25 cellular contexts compared by ENCODE assay signal in genomic region chr22:25704701-25705100, GRCh38. TPM values are rescaled to one million over a fixed set of nuclear protein-coding genes. Genes with fewer than 3 reads are reported as not detected.
DNase-seq lines count a peak whose midpoint lies in the region; ATAC-seq and TF ChIP-seq lines count a peak whose summit lies in the region.
"Had no signal": no experiment of that assay in that cellular context is flagged by ENCODE, and none has a peak within 500 bp of the region (broad histone marks: within the 10 kb centered on the region; RNA-seq: fewer than 3 reads in every experiment).

No MANE protein-coding gene starts in this region.

- H3K4me3 Mint-ChIP-seq in activated T-helper 2 cell treated with anti-CD3 and anti-CD28 coated beads, Interferon-gamma antibody, Interleukin-2, Interleukin-4, amounts not matched to agents 10 μg/mL and 5 μg/mL and 100 μg/mL, durations not matched to agents 14 hours and 24 hours and 36 hours (ENCODE audit: low read depth): no peak overlapping the region
- H3K4me3 Mint-ChIP-seq in CD8-positive, alpha-beta T cell: no peak overlapping the region
- H3K4me3 Mint-ChIP-seq: CD4-positive, alpha-beta T cell; GM23338; H9 had no signal

- ATAC-seq in CD8-positive, alpha-beta T cell: no peak
- ATAC-seq in HG03378 (IDR thresholded peaks at IDR 0.05; ENCODE audit: unreplicated experiment): no peak
- ATAC-seq: A549, GM23338, Right ventricle myocardium inferior, SK-N-SH treated with all-trans-retinoic acid at 6 μM for 48 hours had no signal

- POLR2A ChIA-PET in CD8-positive, alpha-beta T cell (lab: Charles Lee): no interaction called here

- CTCF ChIA-PET in CD8-positive, alpha-beta T cell (lab: Charles Lee): no interaction called here

- peak overlapping the region; percentile 56 for H3K27ac ChIP-seq in cardiac muscle cell
- H3K27ac ChIP-seq in right atrium auricular region: no peak overlapping the region
- H3K27ac ChIP-seq in KOPT-K1 (ENCODE audit: low read depth, low read length, poor library complexity, severe bottlenecking): peak overlapping the region; percentile 91
- H3K27ac ChIP-seq in CD8-positive, alpha-beta T cell (ENCODE audit: low read depth, low read length): no peak overlapping the region
- H3K27ac ChIP-seq: A549; BLaER1 treated with 17β-estradiol and CSF1 and Interleukin-3, amounts not matched to agents 10 nM and 100 nM; PC-9; SJCRH30 had no signal

- H3K27ac Mint-ChIP-seq in activated T-helper 2 cell treated with anti-CD3 and anti-CD28 coated beads, Interferon-gamma antibody, Interleukin-2, Interleukin-4, amounts not matched to agents 10 μg/mL and 5 μg/mL and 100 μg/mL, durations not matched to agents 14 hours and 24 hours and 36 hours: peak overlapping the region; percentile 51
- H3K27ac Mint-ChIP-seq in CD8-positive, alpha-beta T cell: no peak overlapping the region
- H3K27ac Mint-ChIP-seq: CD4-positive, alpha-beta T cell; GM23338; H9 had no signal

- peaks cover 80% of the 10 kb centered on the region for H3K36me3 Mint-ChIP-seq in activated T-helper 2 cell treated with anti-CD3 and anti-CD28 coated beads, Interferon-gamma antibody, Interleukin-2, Interleukin-4, amounts not matched to agents 10 μg/mL and 5 μg/mL and 100 μg/mL, durations not matched to agents 14 hours and 24 hours and 36 hours (ENCODE audit: low read depth)
- peaks cover 6% of the 10 kb centered on the region for H3K36me3 Mint-ChIP-seq in CD8-positive, alpha-beta T cell

- H3K4me3 ChIP-seq in cardiac muscle cell (no peak overlapping the region), right atrium auricular region (no peak overlapping the region)
- no peak overlapping the region for H3K4me3 ChIP-seq in CD8-positive, alpha-beta T cell (ENCODE audit: low read depth, low read length)
- H3K4me3 ChIP-seq: A549; BLaER1 treated with 17β-estradiol and CSF1 and Interleukin-3, amounts not matched to agents 10 nM and 100 nM; GM23338; PC-9; SJCRH30 had no signal

- DNase-seq in cardiac muscle cell (ENCODE audit: low read depth in 1 of 2, low spot score in 1 of 2) (no peak), right atrium auricular region (ENCODE audit: low spot score) (no peak), amygdala (lab: John Stamatoyannopoulos, UW) (no peak)
- DNase-seq in activated T-helper 2 cell treated with anti-CD3 and anti-CD28 coated beads, Interferon-gamma antibody, Interleukin-2, Interleukin-4, amounts not matched to agents 10 μg/mL and 5 μg/mL and 100 μg/mL, durations not matched to agents 14 hours and 24 hours and 36 hours (ENCODE audit: low spot score): no peak
- no peak for DNase-seq in CD8-positive, alpha-beta T cell
- DNase-seq: AML-193; CD4-positive, alpha-beta T cell; COR-L47; H9; KG1; MM.1S; NCI-H2029; NCI-H446; NCI-H524 treated with DMSO at 0.1 percent for 48 hours; NCI-H82; NK-92 treated with Interleukin-12 subunit alpha and Interleukin-12 subunit beta, amount 100 ng/mL, for 24 hours; PC-9; SJCRH30 had no signal

- peaks cover 63% of the 10 kb centered on the region for H3K4me1 Mint-ChIP-seq in activated T-helper 2 cell treated with anti-CD3 and anti-CD28 coated beads, Interferon-gamma antibody, Interleukin-2, Interleukin-4, amounts not matched to agents 10 μg/mL and 5 μg/mL and 100 μg/mL, durations not matched to agents 14 hours and 24 hours and 36 hours (ENCODE audit: low read depth)
- peaks cover under 1% of the 10 kb centered on the region for H3K4me1 Mint-ChIP-seq in CD8-positive, alpha-beta T cell (ENCODE audit: low read depth)
- H3K4me1 Mint-ChIP-seq: GM23338 had no signal

- H3K4me1 ChIP-seq in cardiac muscle cell (ENCODE audit: low read depth): peaks cover 37% of the 10 kb centered on the region
- H3K4me1 ChIP-seq in right atrium auricular region: peaks cover 0 to 15% of the 10 kb centered on the region in 2 donors
- no peaks in the 10 kb centered on the region for H3K4me1 ChIP-seq in CD8-positive, alpha-beta T cell (ENCODE audit: insufficient read depth, low read length)
- H3K4me1 ChIP-seq: A549 had no signal

- no peaks in the 10 kb centered on the region for H3K9me3 Mint-ChIP-seq in activated T-helper 2 cell treated with anti-CD3 and anti-CD28 coated beads, Interferon-gamma antibody, Interleukin-2, Interleukin-4, amounts not matched to agents 10 μg/mL and 5 μg/mL and 100 μg/mL, durations not matched to agents 14 hours and 24 hours and 36 hours
- H3K9me3 Mint-ChIP-seq in CD8-positive, alpha-beta T cell: no peaks in the 10 kb centered on the region
- H3K9me3 Mint-ChIP-seq: CD4-positive, alpha-beta T cell; GM23338; H9 had no signal

- H3K27me3 Mint-ChIP-seq in activated T-helper 2 cell treated with anti-CD3 and anti-CD28 coated beads, Interferon-gamma antibody, Interleukin-2, Interleukin-4, amounts not matched to agents 10 μg/mL and 5 μg/mL and 100 μg/mL, durations not matched to agents 14 hours and 24 hours and 36 hours (ENCODE audit: low read depth): no peaks in the 10 kb centered on the region
- H3K27me3 Mint-ChIP-seq in CD8-positive, alpha-beta T cell (ENCODE audit: low read depth): no peaks in the 10 kb centered on the region
- H3K27me3 Mint-ChIP-seq: CD4-positive, alpha-beta T cell had no signal

- TF ChIP-seq CTCF in cardiac muscle cell (IDR thresholded peaks at IDR 0.05; ENCODE audit: low read depth, low read length): no peak
- no peak for TF ChIP-seq CTCF in right atrium auricular region (IDR thresholded peaks at IDR 0.05)
- TF ChIP-seq CTCF in CD8-positive, alpha-beta T cell (IDR thresholded peaks at IDR 0.05): no peak

- intact Hi-C loops in activated T-helper 2 cell treated with anti-CD3 and anti-CD28 coated beads, Interferon-gamma antibody, Interleukin-2, Interleukin-4, amounts not matched to agents 10 μg/mL and 5 μg/mL and 100 μg/mL, durations not matched to agents 14 hours and 24 hours and 36 hours (cut with micrococcal nuclease): no loop called here
- intact Hi-C loops in CD8-positive, alpha-beta T cell (cut with DNase I, micrococcal nuclease): loop anchor here (5.0 to 10.0 kb wide), 3 partner anchors 160 to 257 kb away; no protein-coding TSS in a partner anchor

- H3K36me3 ChIP-seq in cardiac muscle cell: no peaks in the 10 kb centered on the region
- no peaks in the 10 kb centered on the region for H3K36me3 ChIP-seq in right atrium auricular region
- H3K36me3 ChIP-seq in KOPT-K1 (ENCODE audit: insufficient read depth, low read length): peaks cover 77% of the 10 kb centered on the region
- H3K36me3 ChIP-seq in CD8-positive, alpha-beta T cell (ENCODE audit: insufficient read depth, low read length): no peaks in the 10 kb centered on the region

- H3K9me3 ChIP-seq in cardiac muscle cell (ENCODE audit: low read depth) (no peaks in the 10 kb centered on the region), right atrium auricular region (no peaks in the 10 kb centered on the region), KOPT-K1 (ENCODE audit: insufficient read depth, low read length, poor library complexity, severe bottlenecking) (no peaks in the 10 kb centered on the region)
- H3K9me3 ChIP-seq in CD8-positive, alpha-beta T cell (ENCODE audit: low read length): no peaks in the 10 kb centered on the region
- H3K9me3 ChIP-seq: A549; BLaER1 treated with 17β-estradiol and CSF1 and Interleukin-3, amounts not matched to agents 10 nM and 100 nM; SJCRH30 had no signal

- H3K27me3 ChIP-seq in cardiac muscle cell (no peaks in the 10 kb centered on the region), right atrium auricular region (no peaks in the 10 kb centered on the region)
- no peaks in the 10 kb centered on the region for H3K27me3 ChIP-seq in CD8-positive, alpha-beta T cell (ENCODE audit: insufficient read depth, low read length)
- H3K27me3 ChIP-seq: BLaER1 treated with 17β-estradiol and CSF1 and Interleukin-3, amounts not matched to agents 10 nM and 100 nM; SJCRH30 had no signal

RNA-seq across cellular contexts. Expression of gene MYO18B, which starts 37.3 kb away (rescaled TPM):
- total RNA-seq in cardiac muscle cell (71.8 and 178 TPM in 2 replicates), right atrium auricular region (100 to 1,000 TPM; 119 to 247 TPM)
- polyA plus RNA-seq in cardiac muscle cell: 35.6 and 79.1 TPM in 2 replicates
- total RNA-seq in activated T-helper 2 cell treated with anti-CD3 and anti-CD28 coated beads, Interferon-gamma antibody, Interleukin-2, Interleukin-4, amounts not matched to agents 10 μg/mL and 5 μg/mL and 100 μg/mL, durations not matched to agents 14 hours and 24 hours and 36 hours: 6.0 and 6.1 TPM in 2 replicates
- total RNA-seq in CD8-positive, alpha-beta T cell: under 1 TPM; 0.11 to 0.19 TPM
- total RNA-seq: PC-9 had no signal

Comparison
In these comparisons a context has a peak if more than half of its experiments do, and no peak if none do; other contexts are left out.
1. H3K27ac ChIP-seq: peak in cardiac muscle cell (single experiment) and KOPT-K1 (single experiment); none in right atrium auricular region (0 of 2) and CD8-positive, alpha-beta T cell (single experiment).
2. RNA of gene MYO18B, which starts 37.3 kb away (total RNA-seq): 119 to 247 TPM in right atrium auricular region and 71.8 to 178 TPM in cardiac muscle cell; 6.0 to 6.1 TPM in activated T-helper 2 cell treated with anti-CD3 and anti-CD28 coated beads, Interferon-gamma antibody, Interleukin-2, Interleukin-4, amounts not matched to agents 10 μg/mL and 5 μg/mL and 100 μg/mL, durations not matched to agents 14 hours and 24 hours and 36 hours and 0.11 to 0.19 TPM in CD8-positive, alpha-beta T cell; every median in the first group is over 10 times any median in the second.